ENCODE assay signal across 1 cellular context in genomic region chr2:108280466-108280865, GRCh38.
TF ChIP-seq lines count a peak whose summit lies in the region.

No MANE protein-coding gene starts in this region.

TF ChIP-seq in HepG2, 621 proteins besides CTCF, POLR2A, EP300 and RAD21:
- TF ChIP-seq MNT (IDR thresholded peaks at IDR 0.05) (peak; percentile 47; the same call in 1 of the 2 replicates), ZNF790 (CRISPR knock-in tag; IDR thresholded peaks at IDR 0.05; ENCODE audit: borderline replicate concordance) (no peak)
TF ChIP-seq in HepG2: peak in this region for 1.
